ENCODE assay signal across 35 cellular contexts in genomic region chr2:11633923-11634478, GRCh38. TPM values are rescaled to one million over a fixed set of nuclear protein-coding genes. Genes with fewer than 3 reads are reported as not detected.
"Had no signal": no experiment of that assay in that cellular context is flagged by ENCODE, and none has a peak within 500 bp of the region (broad histone marks: within the 10 kb centered on the region; RNA-seq: fewer than 3 reads in every experiment).

No MANE protein-coding gene starts in this region.

- H3K9me3 Mint-ChIP-seq: mesothelial cell of epicardium; naive B cell; natural killer cell; nephron progenitor cell; stimulated activated memory B cell treated with anti-CD40 and anti-IgM and Interleukin-4, amounts not matched to agents 10 μg/mL and 1 μg/mL and 100 μg/mL, for 72 hours; stimulated activated naive CD8-positive, alpha-beta T cell treated with anti-CD3 and anti-CD28 coated beads, Interleukin-15, amount 100 ng/mL, for 72 hours had no signal

- H3K9me3 ChIP-seq: heart left ventricle, left lung, right atrium auricular region, transverse colon, upper lobe of left lung, vagina had no signal

- H3K4me1 Mint-ChIP-seq: immature natural killer cell; mesothelial cell of epicardium; naive B cell; natural killer cell; nephron progenitor cell; stimulated activated memory B cell treated with anti-CD40 and anti-IgM and Interleukin-4, amounts not matched to agents 10 μg/mL and 1 μg/mL and 100 μg/mL, for 72 hours; stimulated activated naive CD8-positive, alpha-beta T cell treated with anti-CD3 and anti-CD28 coated beads, Interleukin-15, amount 100 ng/mL, for 72 hours had no signal

- DNase-seq: heart left ventricle; hypothalamus; immature natural killer cell; kidney; left colon; mesendoderm; naive B cell; natural killer cell; nephron progenitor cell; nucleus accumbens; small intestine; stimulated activated CD4-positive, alpha-beta T cell treated with anti-CD3 and anti-CD28 coated beads, Interleukin-1b, Interleukin-23, amount 100 ng/mL, for 48 hours; stimulated activated CD4-positive, alpha-beta T cell treated with anti-CD3 and anti-CD28 coated beads, Interleukin-2, amount 100 ng/mL, for 48 hours; stimulated activated CD4-positive, alpha-beta T cell treated with anti-CD3 and anti-CD28 coated beads, Interleukin-4, amount 100 ng/mL, for 4 hours; stimulated activated CD8-positive, alpha-beta memory T cell treated with anti-CD3 and anti-CD28 coated beads, Interleukin-4, amount 100 ng/mL, for 48 hours; stimulated activated naive CD4-positive, alpha-beta T cell treated with Interleukin-2 at 50 U/mL for 16 hours; stimulated activated naive CD8-positive, alpha-beta T cell treated with anti-CD3 and anti-CD28 coated beads, Interleukin-15, amount 100 ng/mL, for 72 hours; substantia nigra; transverse colon had no signal

- H3K27ac Mint-ChIP-seq: immature natural killer cell; mesothelial cell of epicardium; natural killer cell; nephron progenitor cell; progenitor cell of endocrine pancreas; stimulated activated memory B cell treated with anti-CD40 and anti-IgM and Interleukin-4, amounts not matched to agents 10 μg/mL and 1 μg/mL and 100 μg/mL, for 72 hours; stimulated activated naive CD8-positive, alpha-beta T cell treated with anti-CD3 and anti-CD28 coated beads, Interleukin-15, amount 100 ng/mL, for 72 hours had no signal

- H3K4me3 Mint-ChIP-seq: immature natural killer cell; mesothelial cell of epicardium; naive B cell; natural killer cell; nephron progenitor cell; stimulated activated memory B cell treated with anti-CD40 and anti-IgM and Interleukin-4, amounts not matched to agents 10 μg/mL and 1 μg/mL and 100 μg/mL, for 72 hours; stimulated activated naive CD8-positive, alpha-beta T cell treated with anti-CD3 and anti-CD28 coated beads, Interleukin-15, amount 100 ng/mL, for 72 hours had no signal

- H3K4me1 ChIP-seq: heart left ventricle, left lung, parathyroid adenoma, right atrium auricular region, transverse colon, upper lobe of left lung, vagina had no signal

- H3K36me3 ChIP-seq: left lung, transverse colon, upper lobe of left lung had no signal

- H3K4me3 ChIP-seq: heart left ventricle, left lung, lung, right atrium auricular region, transverse colon, upper lobe of left lung, vagina had no signal

- H3K27me3 ChIP-seq: heart left ventricle, left lung, right atrium auricular region, transverse colon, upper lobe of left lung, vagina had no signal

- H3K27ac ChIP-seq: heart left ventricle, left lung, parathyroid adenoma, right atrium auricular region, transverse colon, upper lobe of left lung, vagina had no signal

- H3K36me3 Mint-ChIP-seq: naive B cell; natural killer cell; stimulated activated memory B cell treated with anti-CD40 and anti-IgM and Interleukin-4, amounts not matched to agents 10 μg/mL and 1 μg/mL and 100 μg/mL, for 72 hours had no signal

- H3K9ac ChIP-seq: parathyroid adenoma had no signal

- ATAC-seq: heart left ventricle; left colon; left lung; natural killer cell; sciatic nerve; stimulated activated memory B cell treated with anti-CD40 and anti-IgM and Interleukin-4, amounts not matched to agents 10 μg/mL and 1 μg/mL and 100 μg/mL, for 72 hours; stimulated activated naive CD8-positive, alpha-beta T cell treated with anti-CD3 and anti-CD28 coated beads, Interleukin-15, amount 100 ng/mL, for 72 hours had no signal

- H3K27me3 Mint-ChIP-seq: progenitor cell of endocrine pancreas; stimulated activated naive CD8-positive, alpha-beta T cell treated with anti-CD3 and anti-CD28 coated beads, Interleukin-15, amount 100 ng/mL, for 72 hours had no signal

- H2AFZ ChIP-seq: parathyroid adenoma had no signal

RNA-seq across cellular contexts. Expression of gene NTSR2, which starts 36.0 kb away (rescaled TPM):
- total RNA-seq: kidney, left colon, left lung, liver, lung, mesothelial cell of epicardium, mononuclear cell, natural killer cell, osteocyte, progenitor cell of endocrine pancreas, pulmonary artery endothelial cell, renal cortical epithelial cell, right atrium auricular region, sciatic nerve, transverse colon, upper lobe of left lung, urinary bladder, vagina had no signal
- polyA plus RNA-seq: immature natural killer cell, liver, lung had no signal
